In the genomic region with DNA sequence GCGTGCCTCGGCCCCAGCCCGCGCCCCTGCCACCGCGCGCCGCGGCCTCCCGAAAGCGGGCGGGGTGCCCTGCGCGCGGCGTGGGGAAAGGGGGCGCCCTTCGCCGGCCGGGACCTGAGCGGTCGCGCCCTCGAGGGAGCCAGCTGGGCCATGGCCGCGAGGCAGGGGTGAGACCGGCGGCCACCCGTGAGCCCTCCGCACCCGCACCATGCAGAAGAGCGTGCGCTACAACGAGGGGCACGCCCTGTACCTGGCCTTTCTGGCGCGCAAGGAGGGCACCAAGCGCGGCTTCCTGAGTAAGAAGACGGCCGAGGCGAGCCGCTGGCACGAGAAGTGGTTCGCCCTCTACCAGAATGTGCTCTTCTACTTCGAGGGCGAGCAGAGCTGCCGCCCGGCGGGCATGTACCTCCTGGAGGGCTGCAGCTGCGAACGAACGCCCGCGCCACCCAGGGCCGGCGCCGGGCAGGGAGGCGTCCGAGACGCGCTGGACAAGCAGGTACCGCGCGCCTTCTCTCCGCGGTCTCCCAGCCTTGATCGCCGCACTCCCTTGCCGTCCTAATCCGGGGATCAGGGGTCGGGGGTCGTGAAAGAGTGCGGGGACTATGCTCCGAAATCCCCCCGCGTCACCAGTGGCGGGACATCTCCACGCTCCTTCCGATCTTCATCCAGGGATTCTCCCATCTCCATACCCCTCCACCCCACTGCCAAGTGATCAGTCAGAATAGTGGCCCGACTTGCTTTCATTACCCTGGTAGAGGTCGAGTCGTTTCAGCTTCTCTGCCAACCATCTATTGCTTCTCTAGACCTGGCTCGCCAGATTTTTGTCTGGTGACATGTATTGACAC, we compare ENCODE assay signal across 8 cellular contexts. TPM values are rescaled to one million over a fixed set of nuclear protein-coding genes. Genes with fewer than 3 reads are reported as not detected.
DNase-seq lines count a peak whose midpoint lies in the region; ATAC-seq and TF ChIP-seq lines count a peak whose summit lies in the region.

No MANE protein-coding gene starts in this region.

- H3K27ac ChIP-seq in heart right ventricle (peak overlapping the region; percentile 83 to 92 (median 87)), parathyroid adenoma (peak overlapping the region; percentile 50), urinary bladder (ENCODE audit: low read depth) (no peak overlapping the region)

- H3K9ac ChIP-seq in parathyroid adenoma: no peak overlapping the region

- peak overlapping the region; percentile 17 for H3K4me2 ChIP-seq in parathyroid adenoma (ENCODE audit: low read length)

- H3K4me1 ChIP-seq in heart right ventricle (peaks cover 0 to 34% (median 4%) of the 10 kb centered on the region in 9 donors), parathyroid adenoma (no peaks in the 10 kb centered on the region), urinary bladder (ENCODE audit: insufficient read depth) (no peaks in the 10 kb centered on the region)

- TF ChIP-seq CTCF in CD14-positive monocyte (IDR thresholded peaks at IDR 0.05) (no peak), heart right ventricle (IDR thresholded peaks at IDR 0.05) (peak in 8 of 9 donors; percentile 11 to 54 (median 30)), parathyroid adenoma (IDR thresholded peaks at IDR 0.05) (no peak)

- H3K36me3 ChIP-seq in heart right ventricle (no peaks in the 10 kb centered on the region), parathyroid adenoma (ENCODE audit: control insufficient read depth, insufficient read depth, low read length) (no peaks in the 10 kb centered on the region), urinary bladder (ENCODE audit: insufficient read depth) (no peaks in the 10 kb centered on the region)

- H3K36me3 Mint-ChIP-seq in CD14-positive monocyte: peaks cover 2 to 7% of the 10 kb centered on the region in 2 donors
- no peaks in the 10 kb centered on the region for H3K36me3 Mint-ChIP-seq in activated naive CD4-positive, alpha-beta T cell treated with anti-CD3 and anti-CD28 coated beads for 36 hours (ENCODE audit: low read depth)

- peak overlapping the region; percentile 14 for H2AFZ ChIP-seq in parathyroid adenoma

- peaks cover 0 to 9% (median 5%) of the 10 kb centered on the region in 7 donors for H3K9me3 Mint-ChIP-seq in CD14-positive monocyte
- H3K9me3 Mint-ChIP-seq in activated naive CD4-positive, alpha-beta T cell treated with anti-CD3 and anti-CD28 coated beads for 36 hours: no peaks in the 10 kb centered on the region

- H3K79me2 ChIP-seq in parathyroid adenoma: no peaks in the 10 kb centered on the region

- peaks cover 8% of the 10 kb centered on the region for H3K4me1 Mint-ChIP-seq in CD14-positive monocyte
- peaks cover 59% of the 10 kb centered on the region for H3K4me1 Mint-ChIP-seq in activated naive CD4-positive, alpha-beta T cell treated with anti-CD3 and anti-CD28 coated beads for 36 hours (ENCODE audit: low read depth)

- WGBS in heart right ventricle, 2 donors: 1% methylated on average over 65 to 84 of the region's 84 CpGs
- WGBS in urinary bladder: 1% methylated on average over 84 of the region's 84 CpGs

- H3K27me3 Mint-ChIP-seq in CD14-positive monocyte (ENCODE audit: low read depth in 3 of 3): peaks cover 58 to 78% (median 64%) of the 10 kb centered on the region in 3 donors
- H3K27me3 Mint-ChIP-seq in activated naive CD4-positive, alpha-beta T cell treated with anti-CD3 and anti-CD28 coated beads for 36 hours (ENCODE audit: low read depth): no peaks in the 10 kb centered on the region

- H3K9me3 ChIP-seq in heart right ventricle (no peaks in the 10 kb centered on the region), parathyroid adenoma (ENCODE audit: control insufficient read depth, low read length) (no peaks in the 10 kb centered on the region)

- intact Hi-C loops in CD14-positive monocyte (cut with micrococcal nuclease): no loop called here
- intact Hi-C loops in activated naive CD4-positive, alpha-beta T cell treated with anti-CD3 and anti-CD28 coated beads for 36 hours (cut with micrococcal nuclease): loop anchor here (1.0 to 5.0 kb wide), 7 partner anchors 94 to 472 kb away; a partner anchor contains a TSS
- intact Hi-C loops in heart right ventricle (cut with DNase I): loop anchor here in 6 of 10 donors (5.0 kb wide), 6 partner anchors 42 to 147 kb away; no protein-coding TSS in a partner anchor

- CTCF ChIA-PET in activated naive CD4-positive, alpha-beta T cell treated with anti-CD3 and anti-CD28 coated beads for 36 hours (lab: Charles Lee): interaction anchor here (0.6 to 1.7 kb wide), 5 partner anchors 43 to 147 kb away, joined by 3 to 12 read pairs (median 3); no protein-coding TSS in a partner anchor

- peak; percentile 74 to 91 (median 83) for ATAC-seq in heart right ventricle
- no peak for ATAC-seq in GM21367 (IDR thresholded peaks at IDR 0.05; ENCODE audit: unreplicated experiment)

- H3K4me3 Mint-ChIP-seq in CD14-positive monocyte: peak overlapping the region; percentile 59 to 77
- H3K4me3 Mint-ChIP-seq in activated naive CD4-positive, alpha-beta T cell treated with anti-CD3 and anti-CD28 coated beads for 36 hours: peak overlapping the region; percentile 80

- peak overlapping the region in 1 of 7 donors; percentile 1 for H3K27ac Mint-ChIP-seq in CD14-positive monocyte
- H3K27ac Mint-ChIP-seq in activated naive CD4-positive, alpha-beta T cell treated with anti-CD3 and anti-CD28 coated beads for 36 hours: peak overlapping the region; percentile 61

- DNase-seq in CD14-positive monocyte (ENCODE audit: low spot score) (no peak), NCI-H526 treated with DMSO at 0.1 percent for 48 hours (lab: John Stamatoyannopoulos, UW) (peak; percentile 49), heart right ventricle (peak; percentile 29 to 40), SIG-M5 (lab: John Stamatoyannopoulos, UW) (no peak)
- DNase-seq in activated naive CD4-positive, alpha-beta T cell treated with anti-CD3 and anti-CD28 coated beads for 36 hours: peak; percentile 49

- H3K4me3 ChIP-seq in heart right ventricle: peak overlapping the region; percentile 54 to 77 (median 65)
- peak overlapping the region; percentile 45 for H3K4me3 ChIP-seq in parathyroid adenoma (ENCODE audit: low read depth, low read length)
- H3K4me3 ChIP-seq in urinary bladder (ENCODE audit: low read depth, low read length): peak overlapping the region; percentile 66

- H3K27me3 ChIP-seq in heart right ventricle: peaks cover 0 to 88% (median 41%) of the 10 kb centered on the region in 7 donors
- no peaks in the 10 kb centered on the region for H3K27me3 ChIP-seq in parathyroid adenoma (ENCODE audit: control insufficient read depth, insufficient read depth, low read length)

RNA-seq across cellular contexts. Expression of a gene that starts 0.6 kb away (rescaled TPM):
- under 1 TPM in 1 of 2 donors, not detected in 1; 0.02 TPM for polyA plus RNA-seq in CD14-positive monocyte
- total RNA-seq in activated naive CD4-positive, alpha-beta T cell treated with anti-CD3 and anti-CD28 coated beads for 36 hours: 10 to 100 TPM in 1 of 2 experiments, 1 to 10 TPM in 1; 9.2 to 10.8 TPM
- total RNA-seq in heart right ventricle: 10 to 100 TPM in 2 of 10 donors, 1 to 10 TPM in 8; 4.2 to 13.4 (median 6.8) TPM
- polyA plus RNA-seq in heart right ventricle: 1 to 10 TPM; 2.9 to 8.6 TPM
- 5.0 TPM for total RNA-seq in urinary bladder
- 3.1 TPM for polyA plus RNA-seq in urinary bladder

Comparison
In these comparisons a context has a peak if more than half of its experiments do, and no peak if none do; other contexts are left out.
1. DNase-seq: peak in NCI-H526 treated with DMSO at 0.1 percent for 48 hours (single experiment), activated naive CD4-positive, alpha-beta T cell treated with anti-CD3 and anti-CD28 coated beads for 36 hours (single experiment) and heart right ventricle (2 of 2); none in CD14-positive monocyte (single experiment) and SIG-M5 (single experiment).
2. CTCF ChIP-seq: peak in heart right ventricle (8 of 9); none in CD14-positive monocyte (single experiment) and parathyroid adenoma (single experiment).
3. intact Hi-C loops: an anchor here in activated naive CD4-positive, alpha-beta T cell treated with anti-CD3 and anti-CD28 coated beads for 36 hours (1.0 to 5.0 kb wide) and heart right ventricle (5.0 kb wide); none called in CD14-positive monocyte.
4. Peak in every context shown above with its lines, with median percentiles within 50 percentile points of each other: H3K4me3 ChIP-seq.